ENCODE assay signal across 13 cellular contexts in genomic region chr20:63819224-63819917, GRCh38. TPM values are rescaled to one million over a fixed set of nuclear protein-coding genes. Genes with fewer than 3 reads are reported as not detected.
DNase-seq lines count a peak whose midpoint lies in the region; ATAC-seq and TF ChIP-seq lines count a peak whose summit lies in the region.
"Had no signal": no experiment of that assay in that cellular context is flagged by ENCODE, and none has a peak within 500 bp of the region (broad histone marks: within the 10 kb centered on the region; RNA-seq: fewer than 3 reads in every experiment).

No MANE protein-coding gene starts in this region.

- H3K4me2 ChIP-seq in mammary epithelial cell (ENCODE audit: insufficient read depth, low read depth, low read length) = no peak overlapping the region

- no peak overlapping the region for H2AFZ ChIP-seq in mammary epithelial cell (ENCODE audit: low read depth, low read length)

- no TSS peak for BruUV-seq in mammary epithelial cell (replicated peaks; lab: Mats Ljungman, UMichigan)

- in situ Hi-C loops in mammary epithelial cell (cut with MboI; ENCODE audit: low sequenced_read_pairs in 2 of 2) = no loop called here

- H3K4me1 Mint-ChIP-seq in activated T-helper 1 cell treated with anti-CD3 and anti-CD28 coated beads, Interleukin-12 subunit alpha, Interleukin-12 subunit beta, Interleukin-2, Interleukin-4 antibody, amounts not matched to agents 30 ng/mL and 10 ng/mL and 1 ng/mL, durations not matched to agents 14 hours and 24 hours and 36 hours (ENCODE audit: low read depth) = no peaks in the 10 kb centered on the region
- no peaks in the 10 kb centered on the region for H3K4me1 Mint-ChIP-seq in immature natural killer cell
- no peaks in the 10 kb centered on the region for H3K4me1 Mint-ChIP-seq in effector memory CD8-positive, alpha-beta T cell (ENCODE audit: low read depth in 2 of 2)

- 69% methylated on average over 24 of the region's 24 CpGs for WGBS in mammary epithelial cell (ENCODE audit: low coverage, missing lambda C conversion rate)
- WGBS in upper lobe of left lung, 2 donors = 40 to 61% methylated on average over 21 to 24 of the region's 24 CpGs

- no peaks in the 10 kb centered on the region for H3K36me3 Mint-ChIP-seq in activated T-helper 1 cell treated with anti-CD3 and anti-CD28 coated beads, Interleukin-12 subunit alpha, Interleukin-12 subunit beta, Interleukin-2, Interleukin-4 antibody, amounts not matched to agents 30 ng/mL and 10 ng/mL and 1 ng/mL, durations not matched to agents 14 hours and 24 hours and 36 hours (ENCODE audit: low read depth)
- H3K36me3 Mint-ChIP-seq in immature natural killer cell = peaks cover 0 to 3% (median 0%) of the 10 kb centered on the region in 3 donors
- peaks cover 7% of the 10 kb centered on the region for H3K36me3 Mint-ChIP-seq in effector memory CD8-positive, alpha-beta T cell (ENCODE audit: insufficient read depth)

- no peak for TF ChIP-seq POLR2A in breast epithelium (IDR thresholded peaks at IDR 0.05)
- no peak for TF ChIP-seq POLR2A in upper lobe of left lung (IDR thresholded peaks at IDR 0.05)

- H3K4me3 Mint-ChIP-seq in activated T-helper 1 cell treated with anti-CD3 and anti-CD28 coated beads, Interleukin-12 subunit alpha, Interleukin-12 subunit beta, Interleukin-2, Interleukin-4 antibody, amounts not matched to agents 30 ng/mL and 10 ng/mL and 1 ng/mL, durations not matched to agents 14 hours and 24 hours and 36 hours = no peak overlapping the region
- H3K4me3 Mint-ChIP-seq in immature natural killer cell = peak overlapping the region in 4 of 5 donors; percentile 32 to 75 (median 52)
- H3K4me3 Mint-ChIP-seq in effector memory CD8-positive, alpha-beta T cell = no peak overlapping the region
- H3K4me3 Mint-ChIP-seq: activated CD8-positive, alpha-beta T cell treated with anti-CD3 and anti-CD28 coated beads, Interleukin-2, amount 10 ng/mL, durations not matched to agents 7 days and 5 days had no signal

- H4K20me1 ChIP-seq in mammary epithelial cell (ENCODE audit: insufficient read depth, low read length) = no peaks in the 10 kb centered on the region

- no peaks in the 10 kb centered on the region for H3K27me3 ChIP-seq in breast epithelium
- no peaks in the 10 kb centered on the region for H3K27me3 ChIP-seq in mammary epithelial cell (ENCODE audit: insufficient read depth, low read length)
- H3K27me3 ChIP-seq in upper lobe of left lung = no peaks in the 10 kb centered on the region

- H3K9me3 ChIP-seq in breast epithelium = no peaks in the 10 kb centered on the region
- no peaks in the 10 kb centered on the region for H3K9me3 ChIP-seq in mammary epithelial cell (replicated peaks; ENCODE audit: insufficient read depth, low read length)
- no peaks in the 10 kb centered on the region for H3K9me3 ChIP-seq in upper lobe of left lung

- H3K9me3 Mint-ChIP-seq in activated T-helper 1 cell treated with anti-CD3 and anti-CD28 coated beads, Interleukin-12 subunit alpha, Interleukin-12 subunit beta, Interleukin-2, Interleukin-4 antibody, amounts not matched to agents 30 ng/mL and 10 ng/mL and 1 ng/mL, durations not matched to agents 14 hours and 24 hours and 36 hours = no peaks in the 10 kb centered on the region
- H3K9me3 Mint-ChIP-seq in immature natural killer cell = peaks cover 0 to 1% (median 0%) of the 10 kb centered on the region in 6 donors
- H3K9me3 Mint-ChIP-seq in effector memory CD8-positive, alpha-beta T cell = no peaks in the 10 kb centered on the region

- H3K27me3 Mint-ChIP-seq in activated T-helper 1 cell treated with anti-CD3 and anti-CD28 coated beads, Interleukin-12 subunit alpha, Interleukin-12 subunit beta, Interleukin-2, Interleukin-4 antibody, amounts not matched to agents 30 ng/mL and 10 ng/mL and 1 ng/mL, durations not matched to agents 14 hours and 24 hours and 36 hours (ENCODE audit: insufficient read depth) = peaks cover 6% of the 10 kb centered on the region
- peaks cover 4 to 13% (median 6%) of the 10 kb centered on the region in 3 donors for H3K27me3 Mint-ChIP-seq in immature natural killer cell (ENCODE audit: low read depth in 3 of 3)
- peaks cover 23 to 56% of the 10 kb centered on the region in 2 donors for H3K27me3 Mint-ChIP-seq in effector memory CD8-positive, alpha-beta T cell

- CTCF ChIA-PET in mammary epithelial cell (lab: Charles Lee; ENCODE audit: low non-redundant PET) = no interaction called here

- H3K79me2 ChIP-seq in mammary epithelial cell (ENCODE audit: insufficient read depth, low read length) = no peaks in the 10 kb centered on the region

- intact Hi-C loops in breast epithelium (cut with DNase I; ENCODE audit: low total_unique reads) = no loop called here
- intact Hi-C loops in mammary epithelial cell (cut with micrococcal nuclease) = no loop called here
- intact Hi-C loops in activated T-helper 1 cell treated with anti-CD3 and anti-CD28 coated beads, Interleukin-12 subunit alpha, Interleukin-12 subunit beta, Interleukin-2, Interleukin-4 antibody, amounts not matched to agents 30 ng/mL and 10 ng/mL and 1 ng/mL, durations not matched to agents 14 hours and 24 hours and 36 hours (cut with micrococcal nuclease) = no loop called here

- TF ChIP-seq CTCF in breast epithelium (IDR thresholded peaks at IDR 0.05) (peak in 1 of 3 donors; percentile 35), mammary epithelial cell (conservative IDR thresholded peaks at IDR 0.05 in 1 of 2, IDR thresholded peaks at IDR 0.05 in 1 of 2; ENCODE audit: extremely low read depth in 1 of 2, insufficient read depth in 1 of 2, low read depth in 1 of 2, low read length in 2 of 2) (no peak), upper lobe of left lung (IDR thresholded peaks at IDR 0.05) (peak in 4 of 6 experiments; percentile 5 to 31 (median 22))

- no peak for TF ChIP-seq EP300 in upper lobe of left lung (IDR thresholded peaks at IDR 0.05)

- peak overlapping the region; percentile 8 for H3K27ac Mint-ChIP-seq in activated T-helper 1 cell treated with anti-CD3 and anti-CD28 coated beads, Interleukin-12 subunit alpha, Interleukin-12 subunit beta, Interleukin-2, Interleukin-4 antibody, amounts not matched to agents 30 ng/mL and 10 ng/mL and 1 ng/mL, durations not matched to agents 14 hours and 24 hours and 36 hours
- H3K27ac Mint-ChIP-seq in immature natural killer cell = peak overlapping the region in 4 of 6 donors; percentile 21 to 54 (median 36)
- H3K27ac Mint-ChIP-seq in effector memory CD8-positive, alpha-beta T cell = no peak overlapping the region
- H3K27ac Mint-ChIP-seq: activated CD8-positive, alpha-beta T cell treated with anti-CD3 and anti-CD28 coated beads, Interleukin-2, amount 10 ng/mL, durations not matched to agents 7 days and 5 days had no signal

- H3K4me1 ChIP-seq in breast epithelium = no peaks in the 10 kb centered on the region
- no peaks in the 10 kb centered on the region for H3K4me1 ChIP-seq in mammary epithelial cell (ENCODE audit: insufficient read depth, low read length)
- H3K4me1 ChIP-seq in upper lobe of left lung = peaks cover 0 to 9% (median 8%) of the 10 kb centered on the region in 4 donors

- no peak overlapping the region for H3K9ac ChIP-seq in mammary epithelial cell (ENCODE audit: insufficient read depth, low read length)

- no peaks in the 10 kb centered on the region for H3K36me3 ChIP-seq in breast epithelium
- no peaks in the 10 kb centered on the region for H3K36me3 ChIP-seq in mammary epithelial cell (ENCODE audit: insufficient read depth, low read length)
- no peaks in the 10 kb centered on the region for H3K36me3 ChIP-seq in upper lobe of left lung

- H3K4me3 ChIP-seq in breast epithelium (peak overlapping the region; percentile 7 to 54 (median 26)), mammary epithelial cell (replicated peaks in 1 of 3; ENCODE audit: insufficient read depth in 1 of 3, low read depth in 2 of 3, low read length in 3 of 3) (no peak overlapping the region), upper lobe of left lung (peak overlapping the region in 1 of 4 donors; percentile 4)

- no peak for ATAC-seq in upper lobe of left lung (ENCODE audit: low FRiP score in 2 of 2)
- no peak for ATAC-seq in effector memory CD8-positive, alpha-beta T cell (replicated peaks)
- ATAC-seq: activated CD8-positive, alpha-beta T cell treated with anti-CD3 and anti-CD28 coated beads, Interleukin-2, amount 10 ng/mL, durations not matched to agents 7 days and 5 days had no signal

- dilution Hi-C loops in mammary epithelial cell (cut with HindIII; ENCODE audit: low sequenced_read_pairs) = no loop called here

- peak overlapping the region; percentile 36 to 74 for H3K27ac ChIP-seq in breast epithelium
- H3K27ac ChIP-seq in mammary epithelial cell (ENCODE audit: insufficient read depth, low read depth, low read length) = no peak overlapping the region
- H3K27ac ChIP-seq in upper lobe of left lung = no peak overlapping the region
- H3K27ac ChIP-seq: epithelial cell of prostate had no signal

- DNase-seq in breast epithelium (ENCODE audit: low spot score in 2 of 2) = no peak
- no peak for DNase-seq in mammary epithelial cell
- no peak for DNase-seq in activated T-helper 1 cell treated with anti-CD3 and anti-CD28 coated beads, Interleukin-12 subunit alpha, Interleukin-12 subunit beta, Interleukin-2, Interleukin-4 antibody, amounts not matched to agents 30 ng/mL and 10 ng/mL and 1 ng/mL, durations not matched to agents 14 hours and 24 hours and 36 hours (ENCODE audit: low spot score)
- DNase-seq in immature natural killer cell = no peak
- DNase-seq in upper lobe of left lung = no peak
- no peak for DNase-seq in NCI-H1436 (lab: John Stamatoyannopoulos, UW)
- no peak for DNase-seq in activated CD4-positive, alpha-beta T cell treated with anti-CD3 and anti-CD28 coated beads, Interleukin-2, amount 50 U/mL, for 4 hours
- DNase-seq in effector memory CD8-positive, alpha-beta T cell = no peak
- DNase-seq: activated CD8-positive, alpha-beta T cell treated with anti-CD3 and anti-CD28 coated beads, Interleukin-2, amount 10 ng/mL, durations not matched to agents 7 days and 5 days; DND-41; NCI-H1417 treated with DMSO at 0.1 percent for 48 hours; stimulated activated CD4-positive, alpha-beta T cell treated with anti-CD3 and anti-CD28 coated beads, Interleukin-15, amount 100 ng/mL, for 24 hours had no signal

RNA-seq across cellular contexts. Expression of gene ZBTB46, which starts 11.7 kb away (rescaled TPM):
- total RNA-seq in breast epithelium (10 to 100 TPM in 2 of 3 donors, 1 to 10 TPM in 1; 8.2 to 18.7 (median 10.7) TPM), mammary epithelial cell (1 to 10 TPM in 1 of 2 donors, under 1 TPM in 1; 0.52 to 1.5 TPM), upper lobe of left lung (10 to 100 TPM in 4 of 6 donors, 1 to 10 TPM in 2; 7.6 to 25.3 (median 11.6) TPM)
- polyA plus RNA-seq in mammary epithelial cell (0.12 TPM), immature natural killer cell (under 1 TPM; 0.16 to 0.32 (median 0.32) TPM)
- not detected for polyA minus RNA-seq in mammary epithelial cell
- total RNA-seq in activated T-helper 1 cell treated with anti-CD3 and anti-CD28 coated beads, Interleukin-12 subunit alpha, Interleukin-12 subunit beta, Interleukin-2, Interleukin-4 antibody, amounts not matched to agents 30 ng/mL and 10 ng/mL and 1 ng/mL, durations not matched to agents 14 hours and 24 hours and 36 hours = 1.1 and 1.2 TPM in 2 replicates

RNA-seq across cellular contexts. Expression of gene ABHD16B, which starts 41.9 kb away (rescaled TPM):
- total RNA-seq in breast epithelium (not detected), mammary epithelial cell (not detected), upper lobe of left lung (under 1 TPM in 1 of 6 donors, not detected in 5; 0.23 TPM)
- polyA plus RNA-seq in mammary epithelial cell (not detected), immature natural killer cell (under 1 TPM in 1 of 3 donors, not detected in 2; 0.34 TPM)
- polyA minus RNA-seq in mammary epithelial cell = not detected
- not detected in 2 replicates for total RNA-seq in activated T-helper 1 cell treated with anti-CD3 and anti-CD28 coated beads, Interleukin-12 subunit alpha, Interleukin-12 subunit beta, Interleukin-2, Interleukin-4 antibody, amounts not matched to agents 30 ng/mL and 10 ng/mL and 1 ng/mL, durations not matched to agents 14 hours and 24 hours and 36 hours
- total RNA-seq: activated CD8-positive, alpha-beta T cell treated with anti-CD3 and anti-CD28 coated beads, Interleukin-2, amount 10 ng/mL, durations not matched to agents 7 days and 5 days had no signal

RNA-seq across cellular contexts. Expression of gene TPD52L2, which starts 45.7 kb away (rescaled TPM):
- total RNA-seq in breast epithelium = 100 to 1,000 TPM in 1 of 3 donors, 10 to 100 TPM in 2; 75.1 to 146 (median 84.2) TPM
- 100 to 1,000 TPM; 122 to 150 TPM for total RNA-seq in mammary epithelial cell
- polyA plus RNA-seq in mammary epithelial cell = 157 TPM
- polyA minus RNA-seq in mammary epithelial cell = 115 TPM
- total RNA-seq in activated T-helper 1 cell treated with anti-CD3 and anti-CD28 coated beads, Interleukin-12 subunit alpha, Interleukin-12 subunit beta, Interleukin-2, Interleukin-4 antibody, amounts not matched to agents 30 ng/mL and 10 ng/mL and 1 ng/mL, durations not matched to agents 14 hours and 24 hours and 36 hours = 65.9 and 73.2 TPM in 2 replicates
- polyA plus RNA-seq in immature natural killer cell = 10 to 100 TPM; 67.5 to 90.8 (median 79.3) TPM
- total RNA-seq in upper lobe of left lung = 100 to 1,000 TPM in 1 of 6 donors, 10 to 100 TPM in 5; 64.2 to 103 (median 79.4) TPM

Comparison
In these comparisons a context has a peak if more than half of its experiments do, and no peak if none do; other contexts are left out.
1. H3K27ac ChIP-seq: peak in breast epithelium (2 of 2); none in mammary epithelial cell (single experiment) and upper lobe of left lung (0 of 4).
2. H3K4me3 ChIP-seq: peak in breast epithelium (3 of 3); none in mammary epithelial cell (0 of 3).
3. CTCF ChIP-seq: peak in upper lobe of left lung (4 of 6); none in mammary epithelial cell (0 of 2).
4. H3K27ac Mint-ChIP-seq: peak in activated T-helper 1 cell treated with anti-CD3 and anti-CD28 coated beads, Interleukin-12 subunit alpha, Interleukin-12 subunit beta, Interleukin-2, Interleukin-4 antibody, amounts not matched to agents 30 ng/mL and 10 ng/mL and 1 ng/mL, durations not matched to agents 14 hours and 24 hours and 36 hours (single experiment) and immature natural killer cell (4 of 6); none in effector memory CD8-positive, alpha-beta T cell (0 of 2).
5. H3K4me3 Mint-ChIP-seq: peak in immature natural killer cell (4 of 5); none in activated T-helper 1 cell treated with anti-CD3 and anti-CD28 coated beads, Interleukin-12 subunit alpha, Interleukin-12 subunit beta, Interleukin-2, Interleukin-4 antibody, amounts not matched to agents 30 ng/mL and 10 ng/mL and 1 ng/mL, durations not matched to agents 14 hours and 24 hours and 36 hours (single experiment) and effector memory CD8-positive, alpha-beta T cell (0 of 2).